Comparison of ENCODE assay signal across 8 cellular contexts in the genomic region with DNA sequence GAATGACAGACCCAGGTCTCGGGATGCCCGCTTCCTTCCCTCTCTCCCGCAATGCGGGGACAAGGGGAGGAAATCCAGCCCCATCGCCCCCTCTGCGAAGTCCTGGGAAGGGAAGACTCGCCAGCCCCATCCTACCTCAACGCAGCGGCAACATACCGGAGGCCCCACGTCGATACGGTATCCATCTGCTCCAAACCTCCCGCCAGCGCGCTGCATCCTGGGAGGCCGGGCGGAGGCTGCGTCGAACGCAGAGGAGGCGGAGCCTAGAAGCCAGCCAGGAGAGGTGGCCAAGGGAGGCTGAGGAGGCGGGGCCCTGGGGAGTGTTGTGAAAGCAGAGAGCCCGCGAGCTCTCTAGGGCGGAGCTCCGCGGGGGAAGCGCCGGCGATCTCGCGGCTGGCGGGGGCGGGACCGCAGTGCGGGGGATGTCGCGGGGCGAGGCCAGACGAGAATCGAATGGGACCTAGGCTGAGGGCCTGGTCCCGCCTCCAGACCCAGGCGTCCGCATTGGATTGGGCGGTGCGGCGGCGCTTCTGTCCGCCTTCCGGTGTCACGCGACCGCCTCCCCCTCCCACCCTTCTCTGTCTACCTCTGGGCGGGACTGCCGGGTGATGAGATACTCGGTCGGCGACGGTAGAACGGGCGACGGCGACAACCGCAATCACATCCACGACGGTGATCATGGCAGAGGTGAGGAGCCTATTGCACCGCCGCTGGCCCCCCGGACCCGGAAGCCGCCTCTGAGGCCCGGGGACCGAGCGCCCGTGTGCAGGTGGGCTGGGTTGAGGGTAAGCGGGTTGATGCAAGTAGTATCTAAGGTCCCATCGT. TPM values are rescaled to one million over a fixed set of nuclear protein-coding genes. Genes with fewer than 3 reads are reported as not detected.
DNase-seq lines count a peak whose midpoint lies in the region; ATAC-seq and TF ChIP-seq lines count a peak whose summit lies in the region.

Gene FANCB (minus strand): TSS at position 219 of the 825 bp plus-strand sequence. CDS start 7,559 bp downstream, outside the sequence.
Gene MOSPD2 (plus strand): TSS at position 571 of the 825 bp plus-strand sequence. CDS start 108 bp downstream, at position 679.

- TF ChIP-seq CTCF in GM12875 (IDR thresholded peaks at IDR 0.05; ENCODE audit: borderline replicate concordance, insufficient read depth, low read depth, low read length) (no peak), SU-DHL-6 (IDR thresholded peaks at IDR 0.05; ENCODE audit: insufficient read depth, low read length, poor library complexity, severe bottlenecking) (no peak), ovary (IDR thresholded peaks at IDR 0.05) (no peak), thyroid gland (IDR thresholded peaks at IDR 0.05) (no peak)

- H3K27me3 ChIP-seq in SU-DHL-6 (ENCODE audit: low read length) (no peaks in the 10 kb centered on the region), ovary (no peaks in the 10 kb centered on the region), thyroid gland (no peaks in the 10 kb centered on the region)

- TF ChIP-seq POLR2A in ovary (IDR thresholded peaks at IDR 0.05) = no peak
- peak in 1 of 2 donors; percentile 66 for TF ChIP-seq POLR2A in thyroid gland (IDR thresholded peaks at IDR 0.05)

- peak within 1 kb of the TSS; percentile 84 for H3K4me2 ChIP-seq in SU-DHL-6 (ENCODE audit: low read depth, low read length, poor library complexity, severe bottlenecking)

- 35 to 42% (median 37%) methylated on average over 53 to 78 of the region's 78 CpGs for WGBS in ovary, 3 donors
- 0% methylated on average over 8 to 25 of the region's 78 CpGs for WGBS in thyroid gland, 2 donors

- H3K36me3 ChIP-seq in SU-DHL-6 (ENCODE audit: low read length) = peaks cover 11% of the 10 kb centered on the region; the same call in 1 of the 2 replicates
- H3K36me3 ChIP-seq in ovary = no peaks in the 10 kb centered on the region
- no peaks in the 10 kb centered on the region for H3K36me3 ChIP-seq in thyroid gland

- H4K20me1 ChIP-seq in SU-DHL-6 (ENCODE audit: low read depth, low read length) = no peaks in the 10 kb centered on the region

- DNase-seq in NCI-H1417 (lab: John Stamatoyannopoulos, UW) = peak; percentile 98 to 99 (median 99)
- peak; percentile 82 for DNase-seq in activated naive CD8-positive, alpha-beta T cell treated with anti-CD3 and anti-CD28 coated beads, Interleukin-2, amount 50 U/mL, for 16 hours (ENCODE audit: low read depth, low spot score)
- peak; percentile 97 for DNase-seq in Right ventricle myocardium inferior (ENCODE audit: missing footprints)
- peak; percentile 91 to 95 (median 94) for DNase-seq in ovary
- DNase-seq in thyroid gland = peak; percentile 95

- peak within 1 kb of the TSS; percentile 73 for H2AFZ ChIP-seq in SU-DHL-6 (ENCODE audit: low read depth, low read length, severe bottlenecking)

- no peaks in the 10 kb centered on the region for H3K9me3 ChIP-seq in SU-DHL-6 (ENCODE audit: insufficient read depth, low read length)
- H3K9me3 ChIP-seq in ovary = no peaks in the 10 kb centered on the region
- H3K9me3 ChIP-seq in thyroid gland = no peaks in the 10 kb centered on the region

- H3K4me3 ChIP-seq in GM12875 (ENCODE audit: low read depth, low read length) = peak within 1 kb of the TSS; percentile 64
- peak within 1 kb of the TSS; percentile 85 for H3K4me3 ChIP-seq in SU-DHL-6 (ENCODE audit: insufficient read depth, low read length, poor library complexity, severe bottlenecking)
- peak within 1 kb of the TSS; percentile 63 for H3K4me3 ChIP-seq in ovary
- peak within 1 kb of the TSS; percentile 33 to 51 (median 51) for H3K4me3 ChIP-seq in thyroid gland (replicated peaks in 1 of 3)

- no peak for TF ChIP-seq EP300 in ovary (IDR thresholded peaks at IDR 0.05)

- peak within 1 kb of the TSS; percentile 54 for H3K27ac ChIP-seq in SU-DHL-6 (ENCODE audit: low read depth, low read length)
- peak within 1 kb of the TSS in 1 of 2 donors; percentile 75 for H3K27ac ChIP-seq in ovary
- H3K27ac ChIP-seq in thyroid gland = peak within 1 kb of the TSS in 1 of 3 donors; percentile 51

- H3K9ac ChIP-seq in SU-DHL-6 (ENCODE audit: low read length) = peak within 1 kb of the TSS; percentile 82

- H3K9me2 ChIP-seq in SU-DHL-6 (replicated peaks; ENCODE audit: insufficient read depth, low read length) = no peaks in the 10 kb centered on the region

- intact Hi-C loops in Right ventricle myocardium inferior (cut with DNase I) (no loop called here), ovary (cut with DNase I) (no loop called here), thyroid gland (cut with DNase I) (no loop called here)

- no peaks in the 10 kb centered on the region for H3F3A ChIP-seq in SU-DHL-6 (ENCODE audit: insufficient read depth)

- ATAC-seq in HG02763 (IDR thresholded peaks at IDR 0.05; ENCODE audit: unreplicated experiment) (peak; percentile 95), Right ventricle myocardium inferior (peak; percentile 100)

- peaks cover 62% of the 10 kb centered on the region for H3K79me2 ChIP-seq in SU-DHL-6 (ENCODE audit: insufficient read depth, low read length)

- peaks cover 1% of the 10 kb centered on the region for H3K4me1 ChIP-seq in ovary (ENCODE audit: insufficient read depth)
- no peaks in the 10 kb centered on the region for H3K4me1 ChIP-seq in thyroid gland

RNA-seq across cellular contexts. Expression of gene FANCB, which starts in this region (rescaled TPM):
- total RNA-seq in Right ventricle myocardium inferior = 0.54 TPM
- total RNA-seq in ovary = 1 to 10 TPM in 6 of 7 donors, under 1 TPM in 1; 0.92 to 3.1 (median 2.8) TPM
- under 1 TPM; 0.23 to 0.43 TPM for polyA plus RNA-seq in ovary
- total RNA-seq in thyroid gland = 1 to 10 TPM in 3 of 4 donors, under 1 TPM in 1; 0.71 to 2.2 (median 1.6) TPM

RNA-seq across cellular contexts. Expression of gene MOSPD2, which starts in this region (rescaled TPM):
- total RNA-seq in Right ventricle myocardium inferior = 5.8 TPM
- 10 to 100 TPM in 5 of 7 donors, 1 to 10 TPM in 2; 8.8 to 18.7 (median 11.2) TPM for total RNA-seq in ovary
- polyA plus RNA-seq in ovary = 10 to 100 TPM in 1 of 2 donors, 1 to 10 TPM in 1; 6.0 to 12.1 TPM
- 10 to 100 TPM; 33.3 to 39.0 (median 37.3) TPM for total RNA-seq in thyroid gland
